In genomic region chr2:239285071-239285931, GRCh38 we compare ENCODE assay signal across 8 cellular contexts.
A peak's percentile ranks its signal among the peaks of the same experiment; 100 is the strongest.
DNase-seq lines count a peak whose midpoint lies in the region; ATAC-seq and TF ChIP-seq lines count a peak whose summit lies in the region.

No MANE protein-coding gene starts in this region.

- H3K4me1 Mint-ChIP-seq in CD4-positive, alpha-beta memory T cell, result peaks cover 45 to 58% (median 51%) of the 10 kb centered on the region in 4 donors
- H3K4me1 Mint-ChIP-seq in nephron, result peaks cover 52% of the 10 kb centered on the region

- H3K9ac ChIP-seq in OCI-LY3 (ENCODE audit: low read length), result no peak overlapping the region

- no peak overlapping the region for H2AFZ ChIP-seq in OCI-LY3 (ENCODE audit: low read depth, low read length)

- intact Hi-C loops in CD4-positive, alpha-beta memory T cell (cut with micrococcal nuclease), result loop anchor here (1.0 to 5.0 kb wide), 3 partner anchors 10 to 42 kb away; no protein-coding TSS in a partner anchor

- H3K9me3 ChIP-seq in CD4-positive, alpha-beta memory T cell (ENCODE audit: control insufficient read depth in 1 of 2, low read length in 2 of 2), result no peaks in the 10 kb centered on the region
- H3K9me3 ChIP-seq in OCI-LY3 (ENCODE audit: insufficient read depth, low read length), result no peaks in the 10 kb centered on the region

- H3K27ac ChIP-seq in CD4-positive, alpha-beta memory T cell (ENCODE audit: low read depth, low read length), result no peak overlapping the region
- no peak overlapping the region for H3K27ac ChIP-seq in OCI-LY3 (ENCODE audit: low read length)

- no peaks in the 10 kb centered on the region for H3K27me3 Mint-ChIP-seq in CD4-positive, alpha-beta memory T cell
- no peaks in the 10 kb centered on the region for H3K27me3 Mint-ChIP-seq in nephron (ENCODE audit: low read depth)

- TF ChIP-seq CTCF in OCI-LY3 (IDR thresholded peaks at IDR 0.05; ENCODE audit: low read depth, low read length) (no peak), choroid plexus epithelial cell (conservative IDR thresholded peaks at IDR 0.05; ENCODE audit: low read depth, low read length) (no peak), nephron (IDR thresholded peaks at IDR 0.05; ENCODE audit: unreplicated experiment in 3 of 3) (no peak)

- H3K4me3 Mint-ChIP-seq in CD4-positive, alpha-beta memory T cell, result peak overlapping the region; percentile 78 to 92 (median 82)
- peak overlapping the region in 2 of 3 experiments; percentile 0 to 14 for H3K4me3 Mint-ChIP-seq in nephron

- CTCF ChIA-PET in CD4-positive, alpha-beta memory T cell (lab: Charles Lee; ENCODE audit: partially characterized antibody), result interaction anchor here (1.5 to 4.6 kb wide), 3 partner anchors 10 to 18 kb away, joined by 6 to 24 read pairs (median 8); no protein-coding TSS in a partner anchor

- peak in 4 of 5 donors; percentile 22 to 56 (median 31) for DNase-seq in CD4-positive, alpha-beta memory T cell
- DNase-seq in choroid plexus epithelial cell (ENCODE audit: low read depth), result peak; percentile 52
- no peak for DNase-seq in occipital lobe (lab: John Stamatoyannopoulos, UW)
- DNase-seq in DMS79 treated with DMSO at 0.1 percent for 48 hours (lab: John Stamatoyannopoulos, UW), result no peak
- no peak for DNase-seq in cerebellar nuclear complex (lab: John Stamatoyannopoulos, UW)

- peak overlapping the region; percentile 59 to 93 (median 87) for H3K27ac Mint-ChIP-seq in CD4-positive, alpha-beta memory T cell
- H3K27ac Mint-ChIP-seq in nephron, result peak overlapping the region; percentile 25 to 69 (median 42)

- H3K27me3 ChIP-seq in CD4-positive, alpha-beta memory T cell (ENCODE audit: insufficient read depth, low read length), result no peaks in the 10 kb centered on the region
- H3K27me3 ChIP-seq in OCI-LY3 (ENCODE audit: low read depth, low read length), result peaks cover 49% of the 10 kb centered on the region

- no peaks in the 10 kb centered on the region for H3K79me2 ChIP-seq in OCI-LY3 (ENCODE audit: low read length)

- peak overlapping the region; percentile 38 to 51 for H3K4me3 ChIP-seq in CD4-positive, alpha-beta memory T cell (ENCODE audit: low read length in 2 of 2)
- H3K4me3 ChIP-seq in OCI-LY3 (ENCODE audit: low read length), result no peak overlapping the region
- peak overlapping the region; percentile 43 for H3K4me3 ChIP-seq in choroid plexus epithelial cell (ENCODE audit: low read depth, low read length)

- POLR2A ChIA-PET in CD4-positive, alpha-beta memory T cell (lab: Charles Lee; ENCODE audit: partially characterized antibody), result interaction anchor here (0.5 to 6.0 kb wide), 10 partner anchors 10 to 1012 kb away, joined by 3 to 55 read pairs (median 4); partner anchors contain the start of gene HDAC4

- H3K36me3 Mint-ChIP-seq in CD4-positive, alpha-beta memory T cell, result peaks cover 0 to 2% of the 10 kb centered on the region in 2 donors
- no peaks in the 10 kb centered on the region for H3K36me3 Mint-ChIP-seq in nephron (ENCODE audit: low read depth)

- no peak for ATAC-seq in GM21390 (IDR thresholded peaks at IDR 0.05; ENCODE audit: unreplicated experiment)

- H3K9me3 Mint-ChIP-seq in CD4-positive, alpha-beta memory T cell, result no peaks in the 10 kb centered on the region
- H3K9me3 Mint-ChIP-seq in nephron, result no peaks in the 10 kb centered on the region

- H4K20me1 ChIP-seq in OCI-LY3 (ENCODE audit: insufficient read depth, low read length), result peaks cover 68% of the 10 kb centered on the region

- H3K36me3 ChIP-seq in CD4-positive, alpha-beta memory T cell (ENCODE audit: insufficient read depth, low read length), result no peaks in the 10 kb centered on the region
- H3K36me3 ChIP-seq in OCI-LY3 (replicated peaks; ENCODE audit: low read depth, low read length), result no peaks in the 10 kb centered on the region

- H3K4me2 ChIP-seq in OCI-LY3 (ENCODE audit: low read length), result peak overlapping the region; percentile 30

- peaks cover 64% of the 10 kb centered on the region for H3K4me1 ChIP-seq in CD4-positive, alpha-beta memory T cell (ENCODE audit: insufficient read depth, low read length)
- peaks cover 25% of the 10 kb centered on the region for H3K4me1 ChIP-seq in OCI-LY3 (ENCODE audit: low read length)

Comparison
In these comparisons a context has a peak if more than half of its experiments do, and no peak if none do; other contexts are left out.
1. DNase-seq: peak in CD4-positive, alpha-beta memory T cell (4 of 5) and choroid plexus epithelial cell (single experiment); none in occipital lobe (single experiment), DMS79 treated with DMSO at 0.1 percent for 48 hours (single experiment) and cerebellar nuclear complex (0 of 2).